In the genomic region with DNA sequence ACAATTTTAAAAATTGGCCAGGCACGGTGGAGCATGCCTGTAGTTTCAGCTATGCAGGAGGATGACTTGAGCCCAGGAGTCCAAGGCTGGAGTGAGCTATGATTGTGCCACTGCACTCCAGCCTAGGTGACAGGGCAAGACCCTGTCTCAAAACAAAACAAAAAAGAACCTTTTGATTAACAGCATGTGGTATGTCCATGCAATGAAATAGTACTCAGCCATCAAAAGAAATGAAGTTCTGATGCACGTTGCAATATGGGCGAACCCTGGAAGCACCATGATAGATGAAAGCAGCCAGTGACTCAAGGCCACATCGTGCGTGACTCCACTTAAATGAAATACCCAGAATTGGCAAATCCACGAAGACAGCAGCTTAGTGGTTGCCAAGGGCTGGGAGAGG, we compare ENCODE assay signal across 7 cellular contexts. TPM values are rescaled to one million over a fixed set of nuclear protein-coding genes. Genes with fewer than 3 reads are reported as not detected.
"Had no signal": no experiment of that assay in that cellular context is flagged by ENCODE, and none has a peak within 500 bp of the region (broad histone marks: within the 10 kb centered on the region; RNA-seq: fewer than 3 reads in every experiment).

No MANE protein-coding gene starts in this region.

- ATAC-seq: HepG2 had no signal

- FAIRE-seq: HepG2, HTR-8/SVneo had no signal

- DNase-seq: IMR-90, KBM-7, KG1 had no signal

- H3K27ac ChIP-seq: HL-60 had no signal

RNA-seq across cellular contexts. Expression of a gene that starts 47.5 kb away (rescaled TPM):
- total RNA-seq: HT-29 had no signal

RNA-seq across cellular contexts. Expression of a gene that starts 57.2 kb away (rescaled TPM):
- total RNA-seq: HT-29 had no signal
